1 cellular context compared by ENCODE assay signal in the genomic region with DNA sequence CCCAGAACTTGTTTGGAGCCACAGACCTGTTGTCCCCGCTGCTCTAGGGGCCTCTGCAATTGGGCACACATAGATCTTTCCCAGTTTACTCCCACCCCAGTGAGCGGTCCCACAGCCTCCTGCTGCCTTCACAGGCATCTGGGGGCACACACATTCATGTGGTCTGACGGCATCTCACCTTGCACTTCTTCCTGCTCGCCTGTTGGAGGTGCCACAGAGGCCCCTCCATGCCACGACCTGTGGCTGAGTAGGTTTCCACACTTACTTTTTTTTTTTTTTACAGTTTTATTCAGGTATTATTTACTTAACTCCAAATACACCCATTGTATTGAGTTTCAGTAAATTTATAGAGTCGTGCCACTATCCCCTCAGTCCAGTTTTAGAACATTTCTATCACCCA.
A peak's percentile ranks its signal among the peaks of the same experiment; 100 is the strongest.
TF ChIP-seq lines count a peak whose summit lies in the region.

No MANE protein-coding gene starts in this region.

TF ChIP-seq in K562, 482 proteins besides CTCF, POLR2A, EP300 and RAD21:
- TF ChIP-seq SP2 (IDR thresholded peaks at IDR 0.05; ENCODE audit: extremely low read depth, low read depth, low read length, poor library complexity, severe bottlenecking) (no peak), ZNF695 (CRISPR knock-in tag; IDR thresholded peaks at IDR 0.05) (no peak), CBFB (CRISPR knock-in tag; IDR thresholded peaks at IDR 0.05) (no peak), ZBTB7A (IDR thresholded peaks at IDR 0.05; ENCODE audit: borderline replicate concordance, control insufficient read depth, low read depth, low read length) (0 out of 2 replicates have a peak, but pooled peaks have one; percentile 21), ATF1 (CRISPR knock-in tag; IDR thresholded peaks at IDR 0.05) (0 out of 2 replicates have a peak, but pooled peaks have one; percentile 3), ATF1 (tag; IDR thresholded peaks at IDR 0.05) (no peak), GATA2 (CRISPR knock-in tag; IDR thresholded peaks at IDR 0.05) (no peak), SIN3A (IDR thresholded peaks at IDR 0.05; ENCODE audit: borderline replicate concordance in 2 of 2, control insufficient read depth in 1 of 2, low read depth in 2 of 2, low read length in 2 of 2) (0 out of 4 replicates have a peak, but pooled peaks of 1 of the 2 experiments have one; percentile 19), ZNF384 (IDR thresholded peaks at IDR 0.05; ENCODE audit: low read depth, low read length) (peak; percentile 80)
- TF ChIP-seq, protein P1, sequence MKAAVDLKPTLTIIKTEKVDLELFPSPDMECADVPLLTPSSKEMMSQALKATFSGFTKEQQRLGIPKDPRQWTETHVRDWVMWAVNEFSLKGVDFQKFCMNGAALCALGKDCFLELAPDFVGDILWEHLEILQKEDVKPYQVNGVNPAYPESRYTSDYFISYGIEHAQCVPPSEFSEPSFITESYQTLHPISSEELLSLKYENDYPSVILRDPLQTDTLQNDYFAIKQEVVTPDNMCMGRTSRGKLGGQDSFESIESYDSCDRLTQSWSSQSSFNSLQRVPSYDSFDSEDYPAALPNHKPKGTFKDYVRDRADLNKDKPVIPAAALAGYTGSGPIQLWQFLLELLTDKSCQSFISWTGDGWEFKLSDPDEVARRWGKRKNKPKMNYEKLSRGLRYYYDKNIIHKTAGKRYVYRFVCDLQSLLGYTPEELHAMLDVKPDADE (conservative IDR thresholded peaks at IDR 0.05; ENCODE audit: control insufficient read depth, low read depth, low read length), result peak; percentile 28; the same call in 1 of the 2 replicates
- TF ChIP-seq, protein P2, sequence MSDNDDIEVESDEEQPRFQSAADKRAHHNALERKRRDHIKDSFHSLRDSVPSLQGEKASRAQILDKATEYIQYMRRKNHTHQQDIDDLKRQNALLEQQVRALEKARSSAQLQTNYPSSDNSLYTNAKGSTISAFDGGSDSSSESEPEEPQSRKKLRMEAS (CRISPR knock-in tag; IDR thresholded peaks at IDR 0.05), result no peak
TF ChIP-seq in K562: peak in this region for 5.
